In the genomic region with DNA sequence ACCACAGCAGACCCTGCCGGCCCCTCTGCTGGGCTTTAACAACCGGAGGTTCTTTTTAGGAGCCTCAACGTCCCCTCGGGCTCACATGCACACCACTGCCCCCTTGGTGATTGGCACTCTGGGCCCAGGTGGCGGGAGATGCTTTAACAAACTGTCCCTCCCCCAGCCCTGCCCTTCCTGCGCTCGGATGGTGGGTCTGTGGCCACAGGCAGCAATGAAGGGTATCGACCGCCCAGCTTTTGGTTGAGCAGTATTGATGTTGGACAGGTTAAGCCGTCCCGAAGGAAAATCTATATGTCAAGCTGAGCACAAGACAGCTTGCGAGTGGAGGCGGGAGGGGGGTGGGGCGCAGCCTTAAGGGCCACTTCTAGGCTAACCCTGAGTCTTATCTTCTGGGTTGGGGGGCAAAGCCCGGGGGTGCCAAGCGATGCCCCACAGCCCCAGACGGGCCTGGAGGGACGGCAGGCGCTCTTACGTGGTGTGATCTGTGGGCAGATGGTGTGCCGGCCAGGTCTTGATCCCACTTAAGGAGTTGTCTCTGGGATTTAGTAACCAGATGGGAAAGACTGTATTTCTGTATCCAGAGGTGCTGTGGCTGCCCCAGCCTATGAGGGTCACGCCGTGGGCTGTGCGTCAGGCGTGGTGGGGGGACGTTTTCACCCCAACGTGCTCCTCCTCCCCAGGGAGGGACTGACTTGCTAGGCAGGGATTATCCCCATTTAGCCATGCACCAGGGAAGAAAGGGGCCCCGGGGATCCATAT, we compare ENCODE assay signal across 19 cellular contexts. TPM values are rescaled to one million over a fixed set of nuclear protein-coding genes. Genes with fewer than 3 reads are reported as not detected.
DNase-seq lines count a peak whose midpoint lies in the region; ATAC-seq and TF ChIP-seq lines count a peak whose summit lies in the region.
"Had no signal": no experiment of that assay in that cellular context is flagged by ENCODE, and none has a peak within 500 bp of the region (broad histone marks: within the 10 kb centered on the region; RNA-seq: fewer than 3 reads in every experiment).

No MANE protein-coding gene starts in this region.

- peaks cover 27% of the 10 kb centered on the region for H3K36me3 Mint-ChIP-seq in GM23338 (ENCODE audit: low read depth)
- H3K36me3 Mint-ChIP-seq in chondrocyte (ENCODE audit: low read depth) = no peaks in the 10 kb centered on the region

- H3K27ac ChIP-seq in GM23338 (ENCODE audit: low read depth) (no peak overlapping the region), stomach (peak overlapping the region; percentile 4 to 75 (median 45)), spleen (no peak overlapping the region)
- H3K27ac ChIP-seq: Peyer's patch had no signal

- H3K9ac ChIP-seq in endocrine pancreas (ENCODE audit: control insufficient read depth, insufficient read depth, low read length) = peak overlapping the region; percentile 32

- no peak for DNase-seq in GM23338 (ENCODE audit: low spot score)
- peak; percentile 89 for DNase-seq in NCI-H82 treated with DMSO at 0.1 percent for 48 hours (lab: John Stamatoyannopoulos, UW; ENCODE audit: unreplicated experiment)
- no peak for DNase-seq in stomach
- no peak for DNase-seq in chondrocyte (ENCODE audit: low spot score)
- DNase-seq in spleen = no peak
- DNase-seq in NCI-H526 treated with DMSO at 0.1 percent for 48 hours (lab: John Stamatoyannopoulos, UW) = no peak
- DNase-seq: BE2C; CD8-positive, alpha-beta memory T cell; DMS 273 treated with DMSO at 0.1 percent for 48 hours; GF-D8; NCI-H1436; NCI-H2029; NCI-H2171; NCI-H446; Peyer's patch; Right ventricle myocardium superior had no signal

- no peak for TF ChIP-seq EP300 in stomach (IDR thresholded peaks at IDR 0.05)

- peaks cover 38% of the 10 kb centered on the region for H3K4me1 ChIP-seq in GM23338 (ENCODE audit: insufficient read depth)
- peaks cover 8% of the 10 kb centered on the region for H3K4me1 ChIP-seq in endocrine pancreas (ENCODE audit: control insufficient read depth, insufficient read depth, low read length)
- peaks cover 86 to 100% (median 97%) of the 10 kb centered on the region in 4 donors for H3K4me1 ChIP-seq in stomach
- H3K4me1 ChIP-seq in spleen = peaks cover 39 to 87% (median 64%) of the 10 kb centered on the region in 6 donors

- H3K4me2 ChIP-seq in GM23338 = peak overlapping the region; percentile 32

- H3K9me2 ChIP-seq in GM23338 (ENCODE audit: insufficient read depth) = no peaks in the 10 kb centered on the region

- H3K9me3 ChIP-seq in endocrine pancreas (ENCODE audit: control insufficient read depth, low read length) (no peaks in the 10 kb centered on the region), stomach (no peaks in the 10 kb centered on the region), spleen (no peaks in the 10 kb centered on the region)
- H3K9me3 ChIP-seq: BE2C, HAP-1, Peyer's patch had no signal

- ATAC-seq in GM23338 (no peak), SK-N-SH treated with all-trans-retinoic acid at 6 μM for 48 hours (no peak)

- no peaks in the 10 kb centered on the region for H3K9me3 Mint-ChIP-seq in GM23338
- H3K9me3 Mint-ChIP-seq in chondrocyte (ENCODE audit: low read depth) = no peaks in the 10 kb centered on the region
- H3K9me3 Mint-ChIP-seq: CD8-positive, alpha-beta memory T cell had no signal

- H3K4me1 Mint-ChIP-seq in GM23338 (peaks cover 72% of the 10 kb centered on the region), chondrocyte (ENCODE audit: low read depth) (peaks cover 9% of the 10 kb centered on the region)

- TF ChIP-seq CTCF in GM23338 (conservative IDR thresholded peaks at IDR 0.05; ENCODE audit: low read depth in 2 of 2) = no peak
- TF ChIP-seq CTCF in stomach (IDR thresholded peaks at IDR 0.05) = no peak
- no peak for TF ChIP-seq CTCF in chondrocyte (IDR thresholded peaks at IDR 0.05)
- no peak for TF ChIP-seq CTCF in spleen (IDR thresholded peaks at IDR 0.05 in 8 of 11, conservative IDR thresholded peaks at IDR 0.05 in 3 of 11)

- H2AFZ ChIP-seq in GM23338 = no peak overlapping the region

- H3K27me3 ChIP-seq in GM23338 (ENCODE audit: insufficient read depth) (no peaks in the 10 kb centered on the region), endocrine pancreas (ENCODE audit: control insufficient read depth, insufficient read depth, low read length) (no peaks in the 10 kb centered on the region), stomach (no peaks in the 10 kb centered on the region), spleen (replicated peaks in 1 of 7) (peaks cover 0 to 6% (median 0%) of the 10 kb centered on the region in 7 donors)
- H3K27me3 ChIP-seq: BE2C, Peyer's patch had no signal

- intact Hi-C loops in stomach (cut with DNase I; ENCODE audit: low total_unique reads) = no loop called here
- intact Hi-C loops in spleen (cut with DNase I; ENCODE audit: low total_unique reads) = no loop called here

- peaks cover 100% of the 10 kb centered on the region for H3K79me2 ChIP-seq in GM23338 (replicated peaks; ENCODE audit: insufficient read depth)

- TF ChIP-seq POLR2A in stomach (IDR thresholded peaks at IDR 0.05) (no peak), spleen (IDR thresholded peaks at IDR 0.05) (no peak)

- WGBS in stomach, 5 donors = 70 to 86% (median 78%) methylated on average over 28 of the region's 28 CpGs
- 91 to 95% (median 92%) methylated on average over 21 to 28 of the region's 28 CpGs for WGBS in spleen, 5 donors

- H3K4me3 Mint-ChIP-seq in GM23338 (no peak overlapping the region; the same call in 2 of the 3 replicates), chondrocyte (ENCODE audit: unreplicated experiment) (no peak overlapping the region)

- H3K4me3 ChIP-seq in GM23338 = no peak overlapping the region
- H3K4me3 ChIP-seq in endocrine pancreas (ENCODE audit: control insufficient read depth, insufficient read depth, low read length) = no peak overlapping the region
- no peak overlapping the region for H3K4me3 ChIP-seq in stomach
- no peak overlapping the region for H3K4me3 ChIP-seq in spleen
- H3K4me3 ChIP-seq: HAP-1, Peyer's patch had no signal

- H3K27ac Mint-ChIP-seq in GM23338 (no peak overlapping the region; the same call in 1 of the 2 replicates), chondrocyte (ENCODE audit: unreplicated experiment) (no peak overlapping the region)

- H4K20me1 ChIP-seq in GM23338 (replicated peaks; ENCODE audit: insufficient read depth) = peaks cover 87% of the 10 kb centered on the region

- H3K36me3 ChIP-seq in GM23338 (ENCODE audit: insufficient read depth) (no peaks in the 10 kb centered on the region), endocrine pancreas (ENCODE audit: control insufficient read depth, insufficient read depth, low read length) (peaks cover 3% of the 10 kb centered on the region), stomach (peaks cover 0 to 11% (median 0%) of the 10 kb centered on the region in 4 donors), spleen (peaks cover 0 to 34% (median 0%) of the 10 kb centered on the region in 6 donors)
- H3K36me3 ChIP-seq: Peyer's patch had no signal

- H3K27me3 Mint-ChIP-seq in GM23338 (ENCODE audit: insufficient read depth, low read depth, poor library complexity) (peaks cover 18% of the 10 kb centered on the region), chondrocyte (ENCODE audit: low read depth) (peaks cover 2% of the 10 kb centered on the region)

- peaks cover 4% of the 10 kb centered on the region; the same call in 1 of the 2 replicates for H3F3A ChIP-seq in GM23338 (replicated peaks; ENCODE audit: low read depth)

TF ChIP-seq in GM23338, 12 proteins besides CTCF, POLR2A, EP300 and RAD21 (continues in another document):
- TF ChIP-seq JUNB (IDR thresholded peaks at IDR 0.05; ENCODE audit: unreplicated experiment) (no peak), CREB1 (CRISPR knock-in tag; IDR thresholded peaks at IDR 0.05; ENCODE audit: low read depth) (no peak), POLR2AphosphoS5 (IDR thresholded peaks at IDR 0.05; ENCODE audit: low read depth) (no peak), STAT1 (IDR thresholded peaks at IDR 0.05; ENCODE audit: unreplicated experiment) (no peak)

TF ChIP-seq in SK-N-SH treated with all-trans-retinoic acid at 6 μM for 48 hours, 23 proteins besides CTCF, POLR2A, EP300 and RAD21:
- TF ChIP-seq, protein P1, sequence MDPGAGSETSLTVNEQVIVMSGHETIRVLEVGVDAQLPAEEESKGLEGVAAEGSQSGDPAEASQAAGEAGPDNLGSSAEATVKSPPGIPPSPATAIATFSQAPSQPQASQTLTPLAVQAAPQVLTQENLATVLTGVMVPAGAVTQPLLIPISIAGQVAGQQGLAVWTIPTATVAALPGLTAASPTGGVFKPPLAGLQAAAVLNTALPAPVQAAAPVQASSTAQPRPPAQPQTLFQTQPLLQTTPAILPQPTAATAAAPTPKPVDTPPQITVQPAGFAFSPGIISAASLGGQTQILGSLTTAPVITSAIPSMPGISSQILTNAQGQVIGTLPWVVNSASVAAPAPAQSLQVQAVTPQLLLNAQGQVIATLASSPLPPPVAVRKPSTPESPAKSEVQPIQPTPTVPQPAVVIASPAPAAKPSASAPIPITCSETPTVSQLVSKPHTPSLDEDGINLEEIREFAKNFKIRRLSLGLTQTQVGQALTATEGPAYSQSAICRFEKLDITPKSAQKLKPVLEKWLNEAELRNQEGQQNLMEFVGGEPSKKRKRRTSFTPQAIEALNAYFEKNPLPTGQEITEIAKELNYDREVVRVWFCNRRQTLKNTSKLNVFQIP (CRISPR knock-in tag; IDR thresholded peaks at IDR 0.05; ENCODE audit: borderline replicate concordance, low read depth) = no peak
- TF ChIP-seq, protein P2, sequence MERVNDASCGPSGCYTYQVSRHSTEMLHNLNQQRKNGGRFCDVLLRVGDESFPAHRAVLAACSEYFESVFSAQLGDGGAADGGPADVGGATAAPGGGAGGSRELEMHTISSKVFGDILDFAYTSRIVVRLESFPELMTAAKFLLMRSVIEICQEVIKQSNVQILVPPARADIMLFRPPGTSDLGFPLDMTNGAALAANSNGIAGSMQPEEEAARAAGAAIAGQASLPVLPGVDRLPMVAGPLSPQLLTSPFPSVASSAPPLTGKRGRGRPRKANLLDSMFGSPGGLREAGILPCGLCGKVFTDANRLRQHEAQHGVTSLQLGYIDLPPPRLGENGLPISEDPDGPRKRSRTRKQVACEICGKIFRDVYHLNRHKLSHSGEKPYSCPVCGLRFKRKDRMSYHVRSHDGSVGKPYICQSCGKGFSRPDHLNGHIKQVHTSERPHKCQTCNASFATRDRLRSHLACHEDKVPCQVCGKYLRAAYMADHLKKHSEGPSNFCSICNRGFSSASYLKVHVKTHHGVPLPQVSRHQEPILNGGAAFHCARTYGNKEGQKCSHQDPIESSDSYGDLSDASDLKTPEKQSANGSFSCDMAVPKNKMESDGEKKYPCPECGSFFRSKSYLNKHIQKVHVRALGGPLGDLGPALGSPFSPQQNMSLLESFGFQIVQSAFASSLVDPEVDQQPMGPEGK (CRISPR knock-in tag; IDR thresholded peaks at IDR 0.05; ENCODE audit: borderline replicate concordance) = no peak
- TF ChIP-seq ZNF8 (CRISPR knock-in tag; IDR thresholded peaks at IDR 0.05) = no peak
- no peak for TF ChIP-seq ARNTL (CRISPR knock-in tag; IDR thresholded peaks at IDR 0.05; ENCODE audit: borderline replicate concordance, low read depth)

RNA-seq across cellular contexts. Expression of gene GSE1, which starts 6.1 kb away (rescaled TPM):
- 118 and 135 TPM in 2 replicates for total RNA-seq in GM23338 (2014; rRNA removed; shearing (Covaris generic))
- 32.4 and 34.0 TPM in 2 replicates for polyA plus RNA-seq in GM23338 (2016; fragmentation: Nextera tagmentation; extraction: Ambion mirVana)
- 100 to 1,000 TPM in 4 of 5 donors, 10 to 100 TPM in 1; 58.2 to 294 (median 141) TPM for total RNA-seq in stomach
- polyA plus RNA-seq in stomach = 10 to 100 TPM; 11.8 to 21.1 (median 12.9) TPM
- total RNA-seq in chondrocyte = 22.6 to 37.1 TPM (median 24.0 TPM) in 3 replicates
- 100 to 1,000 TPM in 1 of 7 donors, 10 to 100 TPM in 6; 79.8 to 121 (median 91.4) TPM for total RNA-seq in spleen
- polyA plus RNA-seq in spleen = 10 to 100 TPM in 1 of 3 donors, 1 to 10 TPM in 2; 7.4 to 23.2 (median 9.2) TPM

Comparison
In these comparisons a context has a peak if more than half of its experiments do, and no peak if none do; other contexts are left out.
1. H3K27ac ChIP-seq: peak in stomach (5 of 5); none in GM23338 (single experiment) and spleen (0 of 8).